ENCODE assay signal across 31 cellular contexts in the genomic region with DNA sequence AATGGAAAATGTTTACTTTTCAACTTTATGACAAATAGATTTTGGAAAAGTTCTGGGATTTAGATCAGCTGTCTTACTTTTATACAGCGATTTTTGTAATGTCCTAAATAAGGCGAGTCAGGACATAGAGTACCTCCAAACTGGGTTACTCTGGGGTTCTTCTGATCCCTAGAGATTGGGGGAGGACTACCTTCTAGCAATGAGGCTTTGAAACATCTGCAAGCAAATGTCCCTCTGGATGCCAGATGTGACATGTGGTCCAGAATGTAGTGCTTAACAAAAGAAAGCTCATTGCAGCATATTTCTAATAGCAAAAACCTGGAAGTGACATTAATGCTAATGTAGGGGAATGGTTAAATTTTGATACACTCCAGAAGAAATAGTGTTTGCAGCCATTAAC.
"Had no signal": no experiment of that assay in that cellular context is flagged by ENCODE, and none has a peak within 500 bp of the region (broad histone marks: within the 10 kb centered on the region; RNA-seq: fewer than 3 reads in every experiment).

No MANE protein-coding gene starts in this region.

- H3K9me3 ChIP-seq: ascending aorta, breast epithelium, colonic mucosa, gastrocnemius medialis, heart right ventricle had no signal

- H3K4me1 ChIP-seq: ascending aorta, breast epithelium, colonic mucosa, foreskin keratinocyte, gastrocnemius medialis, heart right ventricle had no signal

- H3K27ac ChIP-seq: ascending aorta, breast epithelium, cardiac muscle cell, colonic mucosa, epithelial cell of prostate, foreskin keratinocyte, gastrocnemius medialis, heart right ventricle, hepatocyte, WERI-Rb-1 had no signal

- DNase-seq: activated B cell treated with CpG ODN at 0.5 μM for 24 hours; activated CD4-positive, alpha-beta memory T cell treated with anti-CD3 and anti-CD28 coated beads for 36 hours; activated CD4-positive, alpha-beta T cell treated with anti-CD3 and anti-CD28 coated beads for 48 hours; activated CD8-positive, alpha-beta memory T cell treated with anti-CD3 and anti-CD28 coated beads, Interleukin-2, amount 10 ng/mL, durations not matched to agents 7 days and 5 days; activated CD8-positive, alpha-beta memory T cell treated with anti-CD3 and anti-CD28 coated beads, Interleukin-2, amount 50 U/mL, for 4 hours; activated CD8-positive, alpha-beta T cell treated with anti-CD3 and anti-CD28 coated beads, Interleukin-2, amount 10 ng/mL, durations not matched to agents 7 days and 5 days; activated gamma-delta T cell; activated naive CD4-positive, alpha-beta T cell; activated naive CD4-positive, alpha-beta T cell treated with anti-CD3 and anti-CD28 coated beads, Interleukin-2, amount 10 ng/mL, durations not matched to agents 7 days and 5 days; activated naive CD8-positive, alpha-beta T cell treated with anti-CD3 and anti-CD28 coated beads, Interleukin-2, amount 10 ng/mL, durations not matched to agents 7 days and 5 days; activated T-cell treated with anti-CD3 and anti-CD28 coated beads, Interleukin-2, amount 50 U/mL, for 1 hour; activated T-cell treated with anti-CD3 and anti-CD28 coated beads, Interleukin-2, amount 50 U/mL, for 48 hours; central memory CD4-positive, alpha-beta T cell; cerebellar nuclear complex; colonic mucosa; effector memory CD4-positive, alpha-beta T cell; endodermal cell; foreskin keratinocyte; gastrocnemius medialis; heart right ventricle; T-helper 1 cell; T-helper 17 cell; T1000; WERI-Rb-1 had no signal

- H3K4me3 ChIP-seq: ascending aorta, breast epithelium, cardiac muscle cell, colonic mucosa, gastrocnemius medialis, heart right ventricle, hepatocyte had no signal

- H3K36me3 ChIP-seq: colonic mucosa had no signal

- ATAC-seq: activated CD4-positive, CD25-positive, alpha-beta regulatory T cell treated with anti-CD3 and anti-CD28 coated beads, Interleukin-2, amount 50 U/mL, for 24 hours; activated CD8-positive, alpha-beta memory T cell treated with anti-CD3 and anti-CD28 coated beads, Interleukin-2, amount 10 ng/mL, durations not matched to agents 7 days and 5 days; activated CD8-positive, alpha-beta T cell treated with anti-CD3 and anti-CD28 coated beads, Interleukin-2, amount 10 ng/mL, durations not matched to agents 7 days and 5 days; activated naive CD4-positive, alpha-beta T cell treated with anti-CD3 and anti-CD28 coated beads, Interleukin-2, amount 50 U/mL, for 72 hours; foreskin keratinocyte; gastrocnemius medialis; heart right ventricle; T-helper 17 cell had no signal

- H3K27me3 ChIP-seq: ascending aorta, breast epithelium, cardiac muscle cell, colonic mucosa, foreskin keratinocyte, gastrocnemius medialis, heart right ventricle, hepatocyte had no signal
